ENCODE assay signal across 24 cellular contexts in genomic region chr14:75184039-75184438, GRCh38. TPM values are rescaled to one million over a fixed set of nuclear protein-coding genes. Genes with fewer than 3 reads are reported as not detected.
DNase-seq lines count a peak whose midpoint lies in the region; TF ChIP-seq lines count a peak whose summit lies in the region.
"Had no signal": no experiment of that assay in that cellular context is flagged by ENCODE, and none has a peak within 500 bp of the region (broad histone marks: within the 10 kb centered on the region; RNA-seq: fewer than 3 reads in every experiment).

No MANE protein-coding gene starts in this region.

- no peak overlapping the region for H2BK5ac ChIP-seq in neuronal stem cell (ENCODE audit: low read length)

- H3K4me1 ChIP-seq in ascending aorta (peaks cover 17 to 38% of the 10 kb centered on the region in 2 donors), mucosa of rectum (ENCODE audit: control insufficient read depth in 2 of 2, insufficient read depth in 2 of 2, low read length in 2 of 2) (peaks cover 13 to 18% of the 10 kb centered on the region in 2 donors), neuronal stem cell (ENCODE audit: control insufficient read depth in 2 of 2, insufficient read depth in 1 of 2, low read depth in 1 of 2, low read length in 2 of 2) (peaks cover 0 to 10% of the 10 kb centered on the region in 2 donors)

- no peak for DNase-seq in HFFc6
- no peak for DNase-seq in ascending aorta (ENCODE audit: low spot score in 2 of 2)
- no peak for DNase-seq in type B pancreatic cell (ENCODE audit: extremely low spot score, unreplicated experiment)
- no peak for DNase-seq in NCI-H1417 (lab: John Stamatoyannopoulos, UW)
- DNase-seq in neuronal stem cell (ENCODE audit: low spot score), result no peak
- DNase-seq in T-helper 2 cell, result no peak
- no peak for DNase-seq in ACHN
- DNase-seq: activated CD4-positive, alpha-beta memory T cell treated with anti-CD3 and anti-CD28 coated beads, Interleukin-2, amount 10 ng/mL, durations not matched to agents 7 days and 5 days; activated CD4-positive, CD25-positive, alpha-beta regulatory T cell treated with anti-CD3 and anti-CD28 coated beads, Interleukin-2, amount 50 U/mL, for 72 hours; activated effector memory CD4-positive, alpha-beta T cell treated with Interleukin-2 at 50 U/mL for 16 hours; activated naive CD8-positive, alpha-beta T cell treated with anti-CD3 and anti-CD28 coated beads for 36 hours; endodermal cell; left ventricle myocardium inferior; MG63; NCI-H1436; NCI-H446 treated with DMSO at 0.1 percent for 48 hours; nephron progenitor cell; posterior cingulate gyrus; stomach; T-helper 1 cell had no signal

- H3K4ac ChIP-seq in neuronal stem cell (ENCODE audit: low read length), result no peak overlapping the region

- no peak overlapping the region for H2BK12ac ChIP-seq in neuronal stem cell (ENCODE audit: low read length)

- H3K4me2 ChIP-seq in neuronal stem cell (ENCODE audit: insufficient read depth, low read length, poor library complexity, severe bottlenecking), result no peak overlapping the region
- H3K4me2 ChIP-seq: hepatocyte had no signal

- no peak overlapping the region for H2BK15ac ChIP-seq in neuronal stem cell (ENCODE audit: low read length)

- H3K4me1 Mint-ChIP-seq in HFFc6 (ENCODE audit: low read depth) (peaks cover 33% of the 10 kb centered on the region), type B pancreatic cell (ENCODE audit: unreplicated experiment) (peaks cover 5% of the 10 kb centered on the region)
- H3K4me1 Mint-ChIP-seq: activated CD4-positive, alpha-beta memory T cell treated with anti-CD3 and anti-CD28 coated beads, Interleukin-2, amount 10 ng/mL, durations not matched to agents 7 days and 5 days; endodermal cell had no signal

- H3K9me3 Mint-ChIP-seq in HFFc6, result no peaks in the 10 kb centered on the region
- H3K9me3 Mint-ChIP-seq in type B pancreatic cell, result no peaks in the 10 kb centered on the region
- H3K9me3 Mint-ChIP-seq: activated CD4-positive, alpha-beta memory T cell treated with anti-CD3 and anti-CD28 coated beads, Interleukin-2, amount 10 ng/mL, durations not matched to agents 7 days and 5 days; activated naive CD8-positive, alpha-beta T cell treated with anti-CD3 and anti-CD28 coated beads for 36 hours; endodermal cell; nephron progenitor cell had no signal

- H3K9me3 ChIP-seq in ascending aorta, result no peaks in the 10 kb centered on the region
- no peaks in the 10 kb centered on the region for H3K9me3 ChIP-seq in mucosa of rectum (ENCODE audit: control insufficient read depth in 2 of 2, low read length in 2 of 2)
- H3K9me3 ChIP-seq in neuronal stem cell (replicated peaks in 1 of 2; ENCODE audit: control insufficient read depth in 2 of 2, insufficient read depth in 1 of 2, low read depth in 1 of 2, low read length in 2 of 2), result no peaks in the 10 kb centered on the region
- H3K9me3 ChIP-seq: esophagus muscularis mucosa, left ventricle myocardium inferior, MG63, stomach had no signal

- H3K14ac ChIP-seq in neuronal stem cell (ENCODE audit: low read length), result no peak overlapping the region

- H3K27me3 ChIP-seq in ascending aorta, result no peaks in the 10 kb centered on the region
- no peaks in the 10 kb centered on the region for H3K27me3 ChIP-seq in mucosa of rectum (ENCODE audit: control insufficient read depth in 2 of 2, insufficient read depth in 2 of 2, low read length in 2 of 2)
- H3K27me3 ChIP-seq in neuronal stem cell (ENCODE audit: control insufficient read depth in 3 of 3, insufficient read depth in 3 of 3, low read depth in 1 of 3, low read length in 3 of 3), result peaks cover 0 to 54% (median 0%) of the 10 kb centered on the region in 3 experiments
- H3K27me3 ChIP-seq: esophagus muscularis mucosa, hepatocyte, MG63, stomach had no signal

- in situ Hi-C loops in ACHN (cut with HindIII; ENCODE audit: low pct_ligation_motif_present, low pct_unique_long_range_greater_than_20kb, low sequenced_read_pairs), result no loop called here

- peaks cover under 1% of the 10 kb centered on the region; the same call in 1 of the 2 replicates for H3K36me3 Mint-ChIP-seq in HFFc6 (ENCODE audit: low read depth)
- no peaks in the 10 kb centered on the region for H3K36me3 Mint-ChIP-seq in type B pancreatic cell
- H3K36me3 Mint-ChIP-seq: activated naive CD8-positive, alpha-beta T cell treated with anti-CD3 and anti-CD28 coated beads for 36 hours; brain had no signal

- WGBS in neuronal stem cell (ENCODE audit: extremely low coverage in 2 of 2, insufficient read length in 2 of 2, insufficient replicate concordance in 1 of 2), 2 donors, result no CpG with 5 or more reads among the region's 3 CpGs

- H3K18ac ChIP-seq in neuronal stem cell (ENCODE audit: low read length), result no peak overlapping the region

- H3K9ac ChIP-seq in mucosa of rectum (ENCODE audit: low read depth in 1 of 2, low read length in 2 of 2) (peak overlapping the region in 1 of 2 donors; percentile 5), neuronal stem cell (ENCODE audit: low read depth, low read length, poor library complexity) (no peak overlapping the region)

- H3K27me3 Mint-ChIP-seq in HFFc6 (ENCODE audit: insufficient read depth), result peaks cover 4% of the 10 kb centered on the region
- peaks cover 10% of the 10 kb centered on the region for H3K27me3 Mint-ChIP-seq in type B pancreatic cell

- H2AK5ac ChIP-seq in neuronal stem cell (ENCODE audit: low read depth, low read length), result no peak overlapping the region

- H3K36me3 ChIP-seq in ascending aorta (no peaks in the 10 kb centered on the region), mucosa of rectum (ENCODE audit: control insufficient read depth in 2 of 2, insufficient read depth in 2 of 2, low read length in 2 of 2) (no peaks in the 10 kb centered on the region), neuronal stem cell (replicated peaks in 1 of 2; ENCODE audit: control insufficient read depth in 2 of 2, insufficient read depth in 2 of 2, low read length in 2 of 2) (no peaks in the 10 kb centered on the region)
- H3K36me3 ChIP-seq: esophagus muscularis mucosa, left ventricle myocardium inferior, MG63, stomach had no signal

- intact Hi-C loops in ascending aorta (cut with DNase I), result loop anchor here (2.0 to 5.0 kb wide), 2 partner anchors 37 to 53 kb away; no protein-coding TSS in a partner anchor

- TF ChIP-seq CTCF in HFFc6 (IDR thresholded peaks at IDR 0.05), result no peak
- no peak for TF ChIP-seq CTCF in ascending aorta (IDR thresholded peaks at IDR 0.05)
- TF ChIP-seq CTCF in type B pancreatic cell (conservative IDR thresholded peaks at IDR 0.05), result no peak

- no peak overlapping the region for H3K23ac ChIP-seq in neuronal stem cell (ENCODE audit: low read depth, low read length, poor library complexity)

- no peak overlapping the region for H4K8ac ChIP-seq in neuronal stem cell (ENCODE audit: low read depth, low read length)

- H3K79me1 ChIP-seq in neuronal stem cell (ENCODE audit: low read depth, low read length), result no peaks in the 10 kb centered on the region

- H3K4me3 Mint-ChIP-seq in HFFc6 (peak overlapping the region; percentile 55), type B pancreatic cell (no peak overlapping the region)
- H3K4me3 Mint-ChIP-seq: activated CD4-positive, alpha-beta memory T cell treated with anti-CD3 and anti-CD28 coated beads, Interleukin-2, amount 10 ng/mL, durations not matched to agents 7 days and 5 days; activated naive CD8-positive, alpha-beta T cell treated with anti-CD3 and anti-CD28 coated beads for 36 hours; brain; endodermal cell; nephron progenitor cell had no signal

- H3K4me3 ChIP-seq in ascending aorta (no peak overlapping the region), mucosa of rectum (ENCODE audit: low read length in 2 of 2) (no peak overlapping the region), neuronal stem cell (ENCODE audit: low read length in 2 of 2) (no peak overlapping the region)
- H3K4me3 ChIP-seq: esophagus muscularis mucosa, hepatocyte, left ventricle myocardium inferior, MG63, stomach had no signal

- H3K27ac Mint-ChIP-seq in HFFc6, result peak overlapping the region; percentile 87
- H3K27ac Mint-ChIP-seq in type B pancreatic cell, result peak overlapping the region; percentile 29
- H3K27ac Mint-ChIP-seq: activated CD4-positive, alpha-beta memory T cell treated with anti-CD3 and anti-CD28 coated beads, Interleukin-2, amount 10 ng/mL, durations not matched to agents 7 days and 5 days; activated naive CD8-positive, alpha-beta T cell treated with anti-CD3 and anti-CD28 coated beads for 36 hours; endodermal cell had no signal

- H4K91ac ChIP-seq in neuronal stem cell (ENCODE audit: low read depth, low read length, poor library complexity), result no peak overlapping the region

- no peak overlapping the region for H2AFZ ChIP-seq in neuronal stem cell (ENCODE audit: low read length)
- H2AFZ ChIP-seq: hepatocyte had no signal

- H3K27ac ChIP-seq in ascending aorta (peak overlapping the region; percentile 86 to 94), mucosa of rectum (ENCODE audit: low read depth in 2 of 2, low read length in 2 of 2) (peak overlapping the region; percentile 74 to 81), neuronal stem cell (replicated peaks; ENCODE audit: low read length) (no peak overlapping the region)
- H3K27ac ChIP-seq: left ventricle myocardium inferior had no signal

- no peak overlapping the region for H2BK120ac ChIP-seq in neuronal stem cell (ENCODE audit: low read depth, low read length)

RNA-seq across cellular contexts. Expression of gene TMED10, which starts 7.6 kb away (rescaled TPM):
- 100 to 1,000 TPM; 370 to 494 (median 430) TPM for total RNA-seq in HFFc6 (2021; fragmentation: NEBNext Ultra II Directional; extraction: Animal tissue kit (Norgen Biotek cat#: 25700))
- total RNA-seq in ascending aorta, result 190 TPM
- 273 and 303 TPM in 2 replicates for total RNA-seq in type B pancreatic cell (ENCODE audit: low replicate concordance)
- 134 TPM for polyA plus RNA-seq in neuronal stem cell (2013, experiment 1 of 2)
- 130 TPM for polyA plus RNA-seq in neuronal stem cell (2013, experiment 2 of 2)

RNA-seq across cellular contexts. Expression of gene NEK9, which starts 57.2 kb away (rescaled TPM):
- total RNA-seq in HFFc6 (2021; fragmentation: NEBNext Ultra II Directional; extraction: Animal tissue kit (Norgen Biotek cat#: 25700)), result 10 to 100 TPM; 67.6 to 79.4 (median 69.4) TPM
- total RNA-seq in ascending aorta (116 TPM), type B pancreatic cell (ENCODE audit: low replicate concordance) (81.3 and 117 TPM in 2 replicates)
- 39.3 TPM for polyA plus RNA-seq in neuronal stem cell (2013, experiment 1 of 2)
- polyA plus RNA-seq in neuronal stem cell (2013, experiment 2 of 2), result 39.5 TPM
